8 cellular contexts compared by ENCODE assay signal in the genomic region with DNA sequence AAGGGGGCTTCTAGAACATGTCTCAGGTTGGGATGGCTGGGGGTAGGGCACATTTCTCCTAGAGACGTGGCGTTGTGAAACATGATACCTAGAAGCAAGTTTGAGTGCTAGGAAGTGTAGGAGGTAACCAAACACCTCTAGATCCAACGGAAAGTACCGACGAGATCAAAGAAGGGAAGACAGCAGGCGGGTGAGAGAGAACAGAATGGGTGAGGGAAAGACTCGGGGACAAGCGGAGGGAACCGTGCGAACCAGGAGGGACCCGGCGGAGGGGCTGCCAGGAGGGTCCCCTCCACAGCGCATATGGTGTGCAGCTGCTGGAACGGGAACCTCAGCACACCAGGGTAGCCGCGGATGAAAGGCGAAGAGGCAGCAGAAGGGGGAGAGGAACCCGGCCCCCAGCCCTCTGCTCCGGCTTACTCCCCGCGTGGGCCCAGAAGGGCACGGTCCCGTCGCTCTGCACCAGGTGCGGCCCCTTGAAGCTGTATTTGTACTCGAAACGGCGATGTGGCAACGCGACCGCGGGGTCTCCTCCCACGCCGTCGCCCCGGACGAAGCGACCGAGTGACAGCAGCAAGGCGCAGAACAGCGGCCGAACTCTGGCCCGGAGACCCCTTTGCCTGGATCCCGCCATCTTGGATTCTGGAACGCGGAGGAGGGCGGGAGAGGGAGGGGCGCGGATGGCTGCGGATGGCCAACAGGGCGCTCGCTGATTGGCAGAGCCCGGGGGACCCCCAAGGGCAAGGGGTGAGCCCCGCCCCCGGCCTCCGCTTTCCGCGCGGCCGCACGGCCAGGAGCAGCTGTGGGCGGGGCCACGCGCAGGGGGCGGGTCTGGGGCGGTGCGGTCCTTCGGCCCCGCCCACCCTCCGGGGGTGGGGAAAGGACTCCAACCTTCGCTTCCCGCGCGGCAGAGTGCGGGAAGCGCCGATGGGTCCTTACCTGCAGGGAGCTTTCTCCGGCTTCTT. TPM values are rescaled to one million over a fixed set of nuclear protein-coding genes. Genes with fewer than 3 reads are reported as not detected.
DNase-seq lines count a peak whose midpoint lies in the region; ATAC-seq, FAIRE-seq and TF ChIP-seq lines count a peak whose summit lies in the region.

A gene with protein sequence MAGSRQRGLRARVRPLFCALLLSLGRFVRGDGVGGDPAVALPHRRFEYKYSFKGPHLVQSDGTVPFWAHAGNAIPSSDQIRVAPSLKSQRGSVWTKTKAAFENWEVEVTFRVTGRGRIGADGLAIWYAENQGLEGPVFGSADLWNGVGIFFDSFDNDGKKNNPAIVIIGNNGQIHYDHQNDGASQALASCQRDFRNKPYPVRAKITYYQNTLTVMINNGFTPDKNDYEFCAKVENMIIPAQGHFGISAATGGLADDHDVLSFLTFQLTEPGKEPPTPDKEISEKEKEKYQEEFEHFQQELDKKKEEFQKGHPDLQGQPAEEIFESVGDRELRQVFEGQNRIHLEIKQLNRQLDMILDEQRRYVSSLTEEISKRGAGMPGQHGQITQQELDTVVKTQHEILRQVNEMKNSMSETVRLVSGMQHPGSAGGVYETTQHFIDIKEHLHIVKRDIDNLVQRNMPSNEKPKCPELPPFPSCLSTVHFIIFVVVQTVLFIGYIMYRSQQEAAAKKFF (minus strand): TSS at position 655 of the 965 bp plus-strand sequence. CDS start 21 bp downstream, at position 634.

- H3K27me3 Mint-ChIP-seq in Caco-2 (ENCODE audit: insufficient read depth, unreplicated experiment): no peaks in the 10 kb centered on the region

- H3K9me3 ChIP-seq in Caco-2: no peaks in the 10 kb centered on the region
- no peaks in the 10 kb centered on the region for H3K9me3 ChIP-seq in effector memory CD4-positive, alpha-beta T cell (ENCODE audit: control insufficient read depth, low read length)

- peak within 1 kb of the TSS; percentile 87 for H3K4me3 ChIP-seq in Caco-2 (ENCODE audit: low read depth, low read length)
- H3K4me3 ChIP-seq in effector memory CD4-positive, alpha-beta T cell (ENCODE audit: insufficient read depth, low read depth, low read length, poor library complexity, severe bottlenecking): peak within 1 kb of the TSS; percentile 90

- no peaks in the 10 kb centered on the region for H3K9me3 Mint-ChIP-seq in Caco-2 (ENCODE audit: unreplicated experiment)

- peak; percentile 98 for ATAC-seq in GM21381 (IDR thresholded peaks at IDR 0.05; ENCODE audit: unreplicated experiment)

- CTCF ChIA-PET in Caco-2 (lab: Charles Lee): interaction anchor here (0.6 kb wide), 1 partner anchor 306 kb away, joined by 4 read pairs; no protein-coding TSS in a partner anchor

- H3K4me3 Mint-ChIP-seq in Caco-2 (ENCODE audit: unreplicated experiment): peak within 1 kb of the TSS; percentile 98

- H3K4me1 ChIP-seq in Caco-2: no peaks in the 10 kb centered on the region
- H3K4me1 ChIP-seq in effector memory CD4-positive, alpha-beta T cell (ENCODE audit: control insufficient read depth, insufficient read depth, low read length, poor library complexity, severe bottlenecking): peaks cover 9% of the 10 kb centered on the region

- peak within 1 kb of the TSS; percentile 87 for H3K27ac ChIP-seq in effector memory CD4-positive, alpha-beta T cell (ENCODE audit: insufficient read depth, low read length, poor library complexity, severe bottlenecking)

- POLR2A ChIA-PET in Caco-2 (lab: Charles Lee): no interaction called here

- no peak for TF ChIP-seq CTCF in Caco-2 (IDR thresholded peaks at IDR 0.05; ENCODE audit: insufficient read depth in 1 of 2, low read depth in 1 of 2, low read length in 1 of 2, severe bottlenecking in 1 of 2, unreplicated experiment in 1 of 2)

- intact Hi-C loops in Caco-2 (cut with micrococcal nuclease; ENCODE audit: unreplicated experiment): no loop called here

- H3K27ac Mint-ChIP-seq in Caco-2 (ENCODE audit: unreplicated experiment): peak within 1 kb of the TSS; percentile 93

- BruUV-seq in Caco-2 (replicated peaks; lab: Mats Ljungman, UMichigan): no TSS peak

- H3K4me1 Mint-ChIP-seq in Caco-2 (ENCODE audit: low read depth, unreplicated experiment): no peaks in the 10 kb centered on the region

- H3K27me3 ChIP-seq in Caco-2 (replicated peaks; ENCODE audit: control insufficient read depth, insufficient read depth, low read length): no peaks in the 10 kb centered on the region
- H3K27me3 ChIP-seq in effector memory CD4-positive, alpha-beta T cell (replicated peaks; ENCODE audit: control insufficient read depth, insufficient read depth, low read length, poor library complexity, severe bottlenecking): no peaks in the 10 kb centered on the region

- peak; percentile 80 for FAIRE-seq in HTR-8/SVneo (lab: Jason Lieb, UNC)

- DNase-seq in Caco-2: peak; percentile 87 to 92
- peak; percentile 95 for DNase-seq in HTR-8/SVneo (ENCODE audit: insufficient read length, low spot score)
- peak; percentile 81 for DNase-seq in NOMO-1 treated with DMSO at 0.1 percent for 48 hours (lab: John Stamatoyannopoulos, UW; ENCODE audit: unreplicated experiment)
- DNase-seq in activated CD8-positive, alpha-beta memory T cell treated with anti-CD3 and anti-CD28 coated beads for 4 hours (ENCODE audit: low read depth in 2 of 2): peak; percentile 86 to 87
- peak; percentile 86 to 87 (median 87) for DNase-seq in effector memory CD4-positive, alpha-beta T cell
- peak; percentile 98 for DNase-seq in medulla oblongata (ENCODE audit: extremely low spot score)
- peak; percentile 88 to 95 (median 90) for DNase-seq in stimulated activated CD4-positive, alpha-beta T cell treated with anti-CD3 and anti-CD28 coated beads, TNF-alpha, amount 100 ng/mL, for 48 hours (ENCODE audit: low read depth in 3 of 3)

- H3K36me3 Mint-ChIP-seq in Caco-2 (ENCODE audit: insufficient read depth, unreplicated experiment): no peaks in the 10 kb centered on the region

- H3K36me3 ChIP-seq in Caco-2 (ENCODE audit: control insufficient read depth, insufficient read depth, low read length): no peaks in the 10 kb centered on the region
- H3K36me3 ChIP-seq in effector memory CD4-positive, alpha-beta T cell (ENCODE audit: control insufficient read depth, insufficient read depth, low read length): peaks cover 7% of the 10 kb centered on the region

RNA-seq across cellular contexts. Expression of the gene that starts here (rescaled TPM):
- total RNA-seq in Caco-2 (2022): 40.6 and 41.7 TPM in 2 replicates

Comparison
In these comparisons a context has a peak if more than half of its experiments do, and no peak if none do; other contexts are left out.
1. Peak in every context shown above with its lines: DNase-seq, ATAC-seq, H3K4me3 ChIP-seq and H3K27ac ChIP-seq.